ENCODE assay signal across 17 cellular contexts in the genomic region with DNA sequence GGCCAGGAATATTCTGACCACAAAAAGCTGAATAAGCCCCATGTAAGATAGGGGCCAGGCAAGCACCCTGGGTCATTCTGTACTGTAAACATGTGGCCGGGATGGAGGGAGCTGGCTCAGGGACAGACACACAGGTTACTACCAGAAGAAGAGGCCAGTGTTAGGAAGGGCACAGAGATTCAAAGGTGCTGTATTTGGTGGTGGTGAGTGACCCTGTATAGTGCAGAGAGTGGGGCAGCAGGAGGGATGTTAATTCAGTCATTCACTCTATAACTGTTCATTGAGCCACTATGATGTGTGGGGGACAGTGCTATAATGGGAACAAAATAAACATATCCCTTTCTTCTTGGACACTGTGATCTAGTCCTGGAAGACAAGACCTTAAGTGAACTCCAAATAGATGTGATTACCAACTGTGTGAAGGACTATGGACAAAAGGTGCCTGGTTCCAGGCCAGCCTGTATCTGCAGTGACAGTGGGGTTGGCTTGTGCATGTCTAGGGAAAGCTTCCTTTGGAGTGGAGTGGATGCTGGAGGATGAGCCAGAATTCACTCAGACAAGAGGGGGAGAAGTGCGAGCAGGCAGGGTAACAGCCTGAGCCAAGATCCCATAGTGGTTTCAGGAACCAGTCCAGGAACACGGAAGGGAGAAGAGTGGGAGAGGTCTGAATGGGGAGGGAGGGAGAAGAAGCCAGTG.
"Had no signal": no experiment of that assay in that cellular context is flagged by ENCODE, and none has a peak within 500 bp of the region (broad histone marks: within the 10 kb centered on the region; RNA-seq: fewer than 3 reads in every experiment).

No MANE protein-coding gene starts in this region.

- H3K27ac ChIP-seq: cardiac muscle cell, coronary artery, thoracic aorta had no signal

- FAIRE-seq: TTC549, urothelium cell line had no signal

- H3K4me3 ChIP-seq: cardiac muscle cell, coronary artery, thoracic aorta had no signal

- DNase-seq: activated CD4-positive, alpha-beta T cell treated with anti-CD3 and anti-CD28 coated beads, Interleukin-2, amount 10 ng/mL, durations not matched to agents 7 days and 5 days; activated CD4-positive, CD25-positive, alpha-beta regulatory T cell; activated naive CD8-positive, alpha-beta T cell treated with anti-CD3 and anti-CD28 coated beads, Interleukin-2, amount 10 ng/mL, durations not matched to agents 7 days and 5 days; activated T-cell treated with anti-CD3 and anti-CD28 coated beads, Interleukin-2, amount 50 U/mL, for 48 hours; aorta; effector CD8-positive, alpha-beta T cell; hypothalamus; mesenchymal stem cell; nephron progenitor cell; stimulated activated CD4-positive, alpha-beta T cell treated with anti-CD3 and anti-CD28 coated beads, Interleukin-4, amount 100 ng/mL, for 1 hour; stimulated activated CD8-positive, alpha-beta memory T cell treated with anti-CD3 and anti-CD28 coated beads, Interleukin-4, amount 100 ng/mL, for 48 hours; T-helper 2 cell had no signal

- H3K9me3 ChIP-seq: thoracic aorta had no signal

- H3K36me3 ChIP-seq: cardiac muscle cell, thoracic aorta had no signal
